10 cellular contexts compared by ENCODE assay signal in genomic region chr2:36358317-36358659, GRCh38. TPM values are rescaled to one million over a fixed set of nuclear protein-coding genes. Genes with fewer than 3 reads are reported as not detected.
A peak's percentile ranks its signal among the peaks of the same experiment; 100 is the strongest.
DNase-seq lines count a peak whose midpoint lies in the region; ATAC-seq, FAIRE-seq and TF ChIP-seq lines count a peak whose summit lies in the region.
"Had no signal": no experiment of that assay in that cellular context is flagged by ENCODE, and none has a peak within 500 bp of the region (broad histone marks: within the 10 kb centered on the region; RNA-seq: fewer than 3 reads in every experiment).

No MANE protein-coding gene starts in this region.

- H3K27me3 Mint-ChIP-seq in natural killer cell treated with Interleukin-12 subunit alpha and Interleukin-12 subunit beta and Interleukin-15 and Interleukin-18, amount 100 ng/mL, for 72 hours, result peaks cover 8 to 16% of the 10 kb centered on the region in 2 donors

- TF ChIP-seq CTCF in AG09309 (IDR thresholded peaks at IDR 0.05; ENCODE audit: control insufficient read depth, insufficient read depth, low read depth, low read length, missing control alignments) (no peak), Loucy (conservative IDR thresholded peaks at IDR 0.05; ENCODE audit: low read length) (no peak), dorsolateral prefrontal cortex (IDR thresholded peaks at IDR 0.05 in 54 of 56, conservative IDR thresholded peaks at IDR 0.05 in 2 of 56; ENCODE audit: low read depth in 1 of 56, partially characterized antibody in 56 of 56) (no peak)

- H2AFZ ChIP-seq in Loucy (ENCODE audit: low read length), result peak overlapping the region; percentile 91

- peak overlapping the region in 50 of 59 donors; percentile 1 to 98 (median 93) for H3K27ac ChIP-seq in dorsolateral prefrontal cortex

- DNase-seq in AG09309 (ENCODE audit: low read depth) (no peak), dorsolateral prefrontal cortex (no peak), islet precursor cell (no peak), cerebellar nuclear complex (lab: John Stamatoyannopoulos, UW) (no peak), NCI-H2171 treated with DMSO at 0.1 percent for 48 hours (lab: John Stamatoyannopoulos, UW) (no peak), GM12891 (ENCODE audit: insufficient read length, low spot score) (no peak)
- no peak for DNase-seq in natural killer cell treated with Interleukin-12 subunit alpha and Interleukin-12 subunit beta and Interleukin-15 and Interleukin-18, amount 100 ng/mL, for 72 hours (ENCODE audit: low spot score)
- DNase-seq: NCI-H1436 treated with DMSO at 0.1 percent for 48 hours had no signal

- peaks cover 23 to 29% of the 10 kb centered on the region in 2 donors for H3K4me1 Mint-ChIP-seq in natural killer cell treated with Interleukin-12 subunit alpha and Interleukin-12 subunit beta and Interleukin-15 and Interleukin-18, amount 100 ng/mL, for 72 hours (ENCODE audit: low read depth in 2 of 2)

- no peaks in the 10 kb centered on the region for H3K79me2 ChIP-seq in Loucy (ENCODE audit: insufficient read depth, low read length)

- FAIRE-seq in GM12891 (lab: Jason Lieb, UNC), result no peak
- FAIRE-seq: endometrium had no signal

- no peaks in the 10 kb centered on the region for H3K9me3 ChIP-seq in Loucy (ENCODE audit: insufficient read depth, low read depth, low read length)

- peak overlapping the region; percentile 82 for H3K4me2 ChIP-seq in Loucy (ENCODE audit: low read depth, low read length, poor library complexity, severe bottlenecking)

- no peaks in the 10 kb centered on the region for H3K9me2 ChIP-seq in Loucy (replicated peaks; ENCODE audit: low read depth, low read length)

- H3K27ac Mint-ChIP-seq in natural killer cell treated with Interleukin-12 subunit alpha and Interleukin-12 subunit beta and Interleukin-15 and Interleukin-18, amount 100 ng/mL, for 72 hours, result peak overlapping the region in 1 of 2 donors; percentile 78

- no peaks in the 10 kb centered on the region for H3K36me3 Mint-ChIP-seq in natural killer cell treated with Interleukin-12 subunit alpha and Interleukin-12 subunit beta and Interleukin-15 and Interleukin-18, amount 100 ng/mL, for 72 hours

- H4K20me1 ChIP-seq in Loucy (ENCODE audit: insufficient read depth, low read length, poor library complexity, severe bottlenecking), result no peaks in the 10 kb centered on the region

- H3K27me3 ChIP-seq in Loucy (ENCODE audit: insufficient read depth, low read length, poor library complexity, severe bottlenecking) (no peaks in the 10 kb centered on the region), dorsolateral prefrontal cortex (no peaks in the 10 kb centered on the region)

- peak overlapping the region; percentile 98 for H3K4me3 Mint-ChIP-seq in natural killer cell treated with Interleukin-12 subunit alpha and Interleukin-12 subunit beta and Interleukin-15 and Interleukin-18, amount 100 ng/mL, for 72 hours

- intact Hi-C loops in dorsolateral prefrontal cortex (cut with DNase I), result loop anchor here (2.0 to 10.0 kb wide), 5 partner anchors 55 to 239 kb away; partner anchors contain the start of gene FEZ2 (in 1 of the 2)

- no peak for ATAC-seq in natural killer cell treated with Interleukin-12 subunit alpha and Interleukin-12 subunit beta and Interleukin-15 and Interleukin-18, amount 100 ng/mL, for 72 hours

- H3F3A ChIP-seq in Loucy (ENCODE audit: low read depth), result no peaks in the 10 kb centered on the region

- H3K9ac ChIP-seq in Loucy (ENCODE audit: low read depth, low read length, poor library complexity, severe bottlenecking), result peak overlapping the region; percentile 5

- peaks cover 8% of the 10 kb centered on the region for H3K4me1 ChIP-seq in Loucy (ENCODE audit: insufficient read depth, low read length, poor library complexity, severe bottlenecking)

- no peak for TF ChIP-seq POLR2A in GM12891 (IDR thresholded peaks at IDR 0.05; ENCODE audit: low read depth, low read length)

- H3K36me3 ChIP-seq in Loucy (ENCODE audit: insufficient read depth, low read length), result no peaks in the 10 kb centered on the region

- H3K9me3 Mint-ChIP-seq in natural killer cell treated with Interleukin-12 subunit alpha and Interleukin-12 subunit beta and Interleukin-15 and Interleukin-18, amount 100 ng/mL, for 72 hours, result no peaks in the 10 kb centered on the region

- H3K4me3 ChIP-seq in AG09309 (ENCODE audit: control insufficient read depth, low read depth, low read length) (peak overlapping the region; percentile 96), Loucy (ENCODE audit: low read length, poor library complexity, severe bottlenecking) (peak overlapping the region; percentile 75), dorsolateral prefrontal cortex (peak overlapping the region; percentile 61 to 95 (median 82))

TF ChIP-seq in GM12891, 5 proteins besides CTCF, POLR2A, EP300 and RAD21:
- TF ChIP-seq TAF1 (IDR thresholded peaks at IDR 0.05; ENCODE audit: low read depth, low read length) (no peak), POLR2AphosphoS5 (IDR thresholded peaks at IDR 0.05; ENCODE audit: low read depth, low read length) (no peak), PAX5 (IDR thresholded peaks at IDR 0.05; ENCODE audit: insufficient read depth, low read length, severe bottlenecking) (no peak), POU2F2 (IDR thresholded peaks at IDR 0.05; ENCODE audit: low read depth, low read length) (no peak), SPI1 (IDR thresholded peaks at IDR 0.05; ENCODE audit: low read depth, low read length) (no peak)

RNA-seq across cellular contexts. Expression of gene CRIM1, which starts 2.7 kb away (rescaled TPM):
- total RNA-seq in dorsolateral prefrontal cortex, result 100 to 1,000 TPM in 17 of 120 experiments, 10 to 100 TPM in 103; 57.7 to 155 (median 82.6) TPM
- 10 to 100 TPM in 1 of 2 donors, 1 to 10 TPM in 1; 6.6 to 13.6 TPM for total RNA-seq in natural killer cell treated with Interleukin-12 subunit alpha and Interleukin-12 subunit beta and Interleukin-15 and Interleukin-18, amount 100 ng/mL, for 72 hours
- polyA plus RNA-seq in GM12891 (2012; ENCODE audit: low read depth, missing spikeins), result 3.7 TPM

Comparison
In these comparisons a context has a peak if more than half of its experiments do, and no peak if none do; other contexts are left out.
1. RNA of gene CRIM1, which starts 2.7 kb away (total RNA-seq): 57.7 to 155 TPM in dorsolateral prefrontal cortex; 6.6 to 13.6 TPM in natural killer cell treated with Interleukin-12 subunit alpha and Interleukin-12 subunit beta and Interleukin-15 and Interleukin-18, amount 100 ng/mL, for 72 hours; every median in the first group is over 4 times any median in the second.
2. Peak in every context shown above with its lines, with median percentiles within 50 percentile points of each other: H3K4me3 ChIP-seq.